ENCODE assay signal across 14 cellular contexts in genomic region chr10:29795856-29796255, GRCh38.
A peak's percentile ranks its signal among the peaks of the same experiment; 100 is the strongest.
DNase-seq lines count a peak whose midpoint lies in the region; ATAC-seq and TF ChIP-seq lines count a peak whose summit lies in the region.
"Had no signal": no experiment of that assay in that cellular context is flagged by ENCODE, and none has a peak within 500 bp of the region (broad histone marks: within the 10 kb centered on the region; RNA-seq: fewer than 3 reads in every experiment).

No MANE protein-coding gene starts in this region.

- no peak overlapping the region for H3K27ac ChIP-seq in smooth muscle cell (ENCODE audit: low read depth)
- H3K27ac ChIP-seq: BLaER1 had no signal

- no peak for TF ChIP-seq CTCF in smooth muscle cell (IDR thresholded peaks at IDR 0.05; ENCODE audit: borderline replicate concordance, insufficient read depth, poor library complexity, severe bottlenecking)

- ATAC-seq in GM21390 (IDR thresholded peaks at IDR 0.05; ENCODE audit: unreplicated experiment) (no peak), GM18861 (IDR thresholded peaks at IDR 0.05; ENCODE audit: unreplicated experiment) (no peak), GM21360 (IDR thresholded peaks at IDR 0.05; ENCODE audit: unreplicated experiment) (no peak)

- H3K4me1 ChIP-seq in smooth muscle cell (ENCODE audit: low read depth), result no peaks in the 10 kb centered on the region
- H3K4me1 ChIP-seq: BLaER1 had no signal

- no peaks in the 10 kb centered on the region for H3K9me3 ChIP-seq in smooth muscle cell (replicated peaks; ENCODE audit: low read depth)
- H3K9me3 ChIP-seq: BLaER1 had no signal

- no peak overlapping the region for H3K9ac ChIP-seq in smooth muscle cell (ENCODE audit: low read depth)
- H3K9ac ChIP-seq: BLaER1 had no signal

- DNase-seq in ELR (ENCODE audit: low read depth) (peak; percentile 62), astrocyte of the hippocampus (ENCODE audit: low read depth, low spot score) (peak; percentile 75), iris pigment epithelial cell (ENCODE audit: low read depth) (peak; percentile 45), smooth muscle cell (lab: John Stamatoyannopoulos, UW; ENCODE audit: unreplicated experiment) (no peak), DMS153 (lab: John Stamatoyannopoulos, UW) (no peak)
- DNase-seq: activated CD4-positive, alpha-beta T cell treated with anti-CD3 and anti-CD28 coated beads for 48 hours; MM.1S; NCI-H2107; stimulated activated CD8-positive, alpha-beta memory T cell treated with anti-CD3 and anti-CD28 coated beads, Interleukin-4, amount 100 ng/mL, for 48 hours had no signal

- H3K27me3 ChIP-seq in smooth muscle cell (ENCODE audit: low read depth), result no peaks in the 10 kb centered on the region
- H3K27me3 ChIP-seq: BLaER1 had no signal

- no peaks in the 10 kb centered on the region for H3F3A ChIP-seq in smooth muscle cell (ENCODE audit: low read depth)

- H3K36me3 ChIP-seq in smooth muscle cell (ENCODE audit: low read depth), result no peaks in the 10 kb centered on the region
- H3K36me3 ChIP-seq: BLaER1 had no signal

- H3K79me2 ChIP-seq in smooth muscle cell (ENCODE audit: low read depth), result no peaks in the 10 kb centered on the region

- WGBS in smooth muscle cell (ENCODE audit: low lambda C conversion rate), result 69% methylated on average over 4 of the region's 4 CpGs

- no peaks in the 10 kb centered on the region for H4K20me1 ChIP-seq in smooth muscle cell (ENCODE audit: low read depth)
- H4K20me1 ChIP-seq: BLaER1 had no signal

- peak overlapping the region; percentile 21 for H2AFZ ChIP-seq in smooth muscle cell (ENCODE audit: low read depth)

- no peak overlapping the region for H3K4me3 ChIP-seq in smooth muscle cell
- H3K4me3 ChIP-seq: BLaER1, lung had no signal

- H3K4me2 ChIP-seq in smooth muscle cell, result no peak overlapping the region
- H3K4me2 ChIP-seq: BLaER1 had no signal

Comparison
In these comparisons a context has a peak if more than half of its experiments do, and no peak if none do; other contexts are left out.
1. DNase-seq: peak in ELR (single experiment), astrocyte of the hippocampus (single experiment) and iris pigment epithelial cell (single experiment); none in smooth muscle cell (single experiment) and DMS153 (single experiment).